Comparison of ENCODE assay signal across 18 cellular contexts in genomic region chr5:125181159-125181558, GRCh38.
DNase-seq lines count a peak whose midpoint lies in the region; ATAC-seq, FAIRE-seq and TF ChIP-seq lines count a peak whose summit lies in the region.
"Had no signal": no experiment of that assay in that cellular context is flagged by ENCODE, and none has a peak within 500 bp of the region (broad histone marks: within the 10 kb centered on the region; RNA-seq: fewer than 3 reads in every experiment).

No MANE protein-coding gene starts in this region.

- H3K9me3 Mint-ChIP-seq in progenitor cell of endocrine pancreas (ENCODE audit: low read depth): peaks cover 7% of the 10 kb centered on the region

- TF ChIP-seq CTCF in bronchial epithelial cell (IDR thresholded peaks at IDR 0.05; ENCODE audit: insufficient read depth, low read length, severe bottlenecking): no peak
- TF ChIP-seq CTCF in progenitor cell of endocrine pancreas (IDR thresholded peaks at IDR 0.05; ENCODE audit: unreplicated experiment): no peak

- H3K4me1 Mint-ChIP-seq in progenitor cell of endocrine pancreas (ENCODE audit: low read depth): peaks cover 5% of the 10 kb centered on the region
- H3K4me1 Mint-ChIP-seq: CD8-positive, alpha-beta memory T cell had no signal

- DNase-seq in NCI-H69 (lab: John Stamatoyannopoulos, UW): peak; percentile 42
- peak; percentile 8 for DNase-seq in bronchial epithelial cell (ENCODE audit: low read depth)
- peak; percentile 37 for DNase-seq in glomerular visceral epithelial cell (ENCODE audit: extremely low spot score)
- no peak for DNase-seq in stimulated activated naive CD8-positive, alpha-beta T cell treated with anti-CD3 and anti-CD28 coated beads, Interleukin-15, Interleukin-2, amounts not matched to agents 100 U/mL and 50 U/mL, for 24 hours
- DNase-seq in progenitor cell of endocrine pancreas (ENCODE audit: low spot score, unreplicated experiment): no peak
- DNase-seq in HUDEP-2 (lab: John Stamatoyannopoulos, UW; ENCODE audit: unreplicated experiment in 76 of 76): no peak
- DNase-seq: 8988T; AML-193; Caco-2; CD8-positive, alpha-beta memory T cell; DMS79; GOT3; H9; IMR-90 had no signal

- H3K27me3 ChIP-seq in bronchial epithelial cell (ENCODE audit: control insufficient read depth, insufficient read depth, low read length): no peaks in the 10 kb centered on the region
- H3K27me3 ChIP-seq: BLaER1 had no signal

- H3K4me3 ChIP-seq in bronchial epithelial cell (ENCODE audit: low read depth, low read length): no peak overlapping the region
- H3K4me3 ChIP-seq: BLaER1, GM12878 had no signal

- no peak for FAIRE-seq in bronchial epithelial cell (lab: Jason Lieb, UNC)
- FAIRE-seq: GM12878, GM18507 had no signal

- H3K4me3 Mint-ChIP-seq in progenitor cell of endocrine pancreas (ENCODE audit: low read depth): no peak overlapping the region
- H3K4me3 Mint-ChIP-seq: CD8-positive, alpha-beta memory T cell; H9 had no signal

- H3K27me3 Mint-ChIP-seq in progenitor cell of endocrine pancreas: no peaks in the 10 kb centered on the region
- H3K27me3 Mint-ChIP-seq: CD8-positive, alpha-beta memory T cell had no signal

- no peaks in the 10 kb centered on the region for H3K36me3 ChIP-seq in bronchial epithelial cell (ENCODE audit: control insufficient read depth, insufficient read depth, low read length)
- H3K36me3 ChIP-seq: BLaER1 had no signal

- H3K36me3 Mint-ChIP-seq in progenitor cell of endocrine pancreas (ENCODE audit: insufficient read depth): no peaks in the 10 kb centered on the region
- H3K36me3 Mint-ChIP-seq: CD8-positive, alpha-beta memory T cell had no signal

- H3K27ac Mint-ChIP-seq in progenitor cell of endocrine pancreas: no peak overlapping the region
- H3K27ac Mint-ChIP-seq: CD8-positive, alpha-beta memory T cell; H9 had no signal

- ATAC-seq in GM18511 (IDR thresholded peaks at IDR 0.05; ENCODE audit: unreplicated experiment): peak; percentile 63
- ATAC-seq in stimulated activated naive CD8-positive, alpha-beta T cell treated with anti-CD3 and anti-CD28 coated beads, Interleukin-15, Interleukin-2, amounts not matched to agents 100 U/mL and 50 U/mL, for 24 hours: no peak
- ATAC-seq: GM12878 had no signal

Comparison
In these comparisons a context has a peak if more than half of its experiments do, and no peak if none do; other contexts are left out.
1. DNase-seq: peak in NCI-H69 (single experiment), bronchial epithelial cell (single experiment) and glomerular visceral epithelial cell (single experiment); none in stimulated activated naive CD8-positive, alpha-beta T cell treated with anti-CD3 and anti-CD28 coated beads, Interleukin-15, Interleukin-2, amounts not matched to agents 100 U/mL and 50 U/mL, for 24 hours (single experiment), progenitor cell of endocrine pancreas (single experiment) and HUDEP-2 (0 of 76).